ENCODE assay signal across 15 cellular contexts in genomic region chr12:45269407-45269741, GRCh38. TPM values are rescaled to one million over a fixed set of nuclear protein-coding genes. Genes with fewer than 3 reads are reported as not detected.
DNase-seq lines count a peak whose midpoint lies in the region; ATAC-seq, FAIRE-seq and TF ChIP-seq lines count a peak whose summit lies in the region.
"Had no signal": no experiment of that assay in that cellular context is flagged by ENCODE, and none has a peak within 500 bp of the region (broad histone marks: within the 10 kb centered on the region; RNA-seq: fewer than 3 reads in every experiment).

No MANE protein-coding gene starts in this region.

- peaks cover 33% of the 10 kb centered on the region for H3K4me1 Mint-ChIP-seq in nephron progenitor cell

- DNase-seq in right atrium auricular region (ENCODE audit: low spot score), result no peak
- DNase-seq in Right ventricle myocardium superior, result no peak
- DNase-seq in endothelial cell of umbilical vein (ENCODE audit: low read depth, low spot score), result no peak
- DNase-seq in nephron progenitor cell, result no peak
- no peak for DNase-seq in NCI-H2107 (lab: John Stamatoyannopoulos, UW)
- DNase-seq in cortex of kidney (lab: John Stamatoyannopoulos, UW), result no peak
- no peak for DNase-seq in RPMI8226
- DNase-seq: activated B cell treated with CpG ODN at 0.5 μM for 24 hours; activated naive CD8-positive, alpha-beta T cell treated with anti-CD3 and anti-CD28 coated beads, Interleukin-2, amount 10 ng/mL, durations not matched to agents 7 days and 5 days; activated T-cell treated with anti-CD3 and anti-CD28 coated beads for 4 hours; H9; NCI-H1694 had no signal

- H3K4me3 ChIP-seq in right atrium auricular region, result no peak overlapping the region
- peak overlapping the region in 1 of 3 experiments; percentile 41 for H3K4me3 ChIP-seq in endothelial cell of umbilical vein (replicated peaks in 1 of 3; ENCODE audit: insufficient read depth in 1 of 3, low read depth in 1 of 3, low read length in 3 of 3)
- H3K4me3 ChIP-seq: dorsolateral prefrontal cortex had no signal

- H3K79me2 ChIP-seq in endothelial cell of umbilical vein (ENCODE audit: control insufficient read depth, insufficient read depth, low read length), result peaks cover 43% of the 10 kb centered on the region

- H3K27ac Mint-ChIP-seq in nephron progenitor cell, result peak overlapping the region; percentile 46
- H3K27ac Mint-ChIP-seq: activated B cell treated with CpG ODN at 0.5 μM for 24 hours; activated naive CD8-positive, alpha-beta T cell treated with anti-CD3 and anti-CD28 coated beads, Interleukin-2, amount 10 ng/mL, durations not matched to agents 7 days and 5 days had no signal

- no peak for FAIRE-seq in endothelial cell of umbilical vein (lab: Jason Lieb, UNC)
- FAIRE-seq: HTR-8/SVneo had no signal

- TF ChIP-seq POLR2A in endothelial cell of umbilical vein (IDR thresholded peaks at IDR 0.05; ENCODE audit: low read depth, low read length), result no peak

- BruUV-seq in endothelial cell of umbilical vein (replicated peaks; lab: Mats Ljungman, UMichigan), result no TSS peak

- H3K36me3 Mint-ChIP-seq in nephron progenitor cell (ENCODE audit: low read depth), result peaks cover 8% of the 10 kb centered on the region

- no peak overlapping the region for H2AFZ ChIP-seq in endothelial cell of umbilical vein (ENCODE audit: low read depth, low read length)

- peaks cover 2% of the 10 kb centered on the region for H3K27me3 Mint-ChIP-seq in nephron progenitor cell (ENCODE audit: low read depth, poor library complexity)
- H3K27me3 Mint-ChIP-seq: activated B cell treated with CpG ODN at 0.5 μM for 24 hours; activated naive CD8-positive, alpha-beta T cell treated with anti-CD3 and anti-CD28 coated beads, Interleukin-2, amount 10 ng/mL, durations not matched to agents 7 days and 5 days had no signal

- H3K4me3 Mint-ChIP-seq in nephron progenitor cell, result no peak overlapping the region
- H3K4me3 Mint-ChIP-seq: activated B cell treated with CpG ODN at 0.5 μM for 24 hours; activated naive CD8-positive, alpha-beta T cell treated with anti-CD3 and anti-CD28 coated beads, Interleukin-2, amount 10 ng/mL, durations not matched to agents 7 days and 5 days; H9 had no signal

- H3K9me3 ChIP-seq in right atrium auricular region (no peaks in the 10 kb centered on the region), endothelial cell of umbilical vein (replicated peaks; ENCODE audit: control insufficient read depth, insufficient read depth, low read length) (no peaks in the 10 kb centered on the region)

- POLR2A ChIA-PET in endothelial cell of umbilical vein (lab: Charles Lee), result interaction anchor here (1.5 kb wide), 1 partner anchor 9 kb away, joined by 6 read pairs; no protein-coding TSS in a partner anchor

- no peaks in the 10 kb centered on the region for H4K20me1 ChIP-seq in endothelial cell of umbilical vein (replicated peaks; ENCODE audit: control insufficient read depth, extremely low read depth, insufficient read depth, low read length)

- H3K4me2 ChIP-seq in endothelial cell of umbilical vein (ENCODE audit: insufficient read depth, low read length), result peak overlapping the region; percentile 86

- H3K4me1 ChIP-seq in right atrium auricular region (peaks cover 0 to 50% of the 10 kb centered on the region in 2 donors), endothelial cell of umbilical vein (ENCODE audit: control insufficient read depth, extremely low read depth, insufficient read depth, low read length) (peaks cover 50% of the 10 kb centered on the region)

- CTCF ChIA-PET in endothelial cell of umbilical vein (lab: Charles Lee), result interaction anchor here (0.7 to 3.9 kb wide), 26 partner anchors 8 to 458 kb away, joined by 3 to 69 read pairs (median 6); partner anchors contain the start of gene ANO6

- H3K9me3 Mint-ChIP-seq in nephron progenitor cell, result no peaks in the 10 kb centered on the region
- H3K9me3 Mint-ChIP-seq: activated B cell treated with CpG ODN at 0.5 μM for 24 hours; activated naive CD8-positive, alpha-beta T cell treated with anti-CD3 and anti-CD28 coated beads, Interleukin-2, amount 10 ng/mL, durations not matched to agents 7 days and 5 days; H9 had no signal

- no peaks in the 10 kb centered on the region for H3K27me3 ChIP-seq in right atrium auricular region
- H3K27me3 ChIP-seq in endothelial cell of umbilical vein (ENCODE audit: control insufficient read depth in 2 of 2, insufficient read depth in 2 of 2, low read length in 2 of 2), result no peaks in the 10 kb centered on the region
- H3K27me3 ChIP-seq: dorsolateral prefrontal cortex had no signal

- dilution Hi-C loops in endothelial cell of umbilical vein (cut with MboI; ENCODE audit: extremely low pct_ligation_motif_present, low sequenced_read_pairs), result no loop called here

- intact Hi-C loops in Right ventricle myocardium superior (cut with DNase I), result no loop called here
- intact Hi-C loops in endothelial cell of umbilical vein (cut with micrococcal nuclease), result loop anchor here (1.0 to 10.0 kb wide), 5 partner anchors 96 to 457 kb away; no protein-coding TSS in a partner anchor

- H3K27ac ChIP-seq in right atrium auricular region, result peak overlapping the region; percentile 12 to 53
- H3K27ac ChIP-seq in endothelial cell of umbilical vein (ENCODE audit: insufficient read depth, low read depth, low read length), result peak overlapping the region; percentile 93

- no peak for ATAC-seq in Right ventricle myocardium superior (ENCODE audit: poor library complexity)
- no peak for ATAC-seq in HG02938 (IDR thresholded peaks at IDR 0.05; ENCODE audit: unreplicated experiment)

- peak overlapping the region; percentile 76 for H3K9ac ChIP-seq in endothelial cell of umbilical vein (replicated peaks; ENCODE audit: extremely low read depth, insufficient read depth, low read length)

- no peaks in the 10 kb centered on the region for H3K36me3 ChIP-seq in right atrium auricular region
- no peaks in the 10 kb centered on the region for H3K36me3 ChIP-seq in endothelial cell of umbilical vein (ENCODE audit: control insufficient read depth in 2 of 2, extremely low read depth in 1 of 2, insufficient read depth in 2 of 2, low read length in 2 of 2)

- TF ChIP-seq CTCF in right atrium auricular region (IDR thresholded peaks at IDR 0.05), result peak in 1 of 2 donors; percentile 4
- TF ChIP-seq CTCF in endothelial cell of umbilical vein (IDR thresholded peaks at IDR 0.05; ENCODE audit: extremely low read depth in 1 of 2, insufficient read depth in 1 of 2, low read depth in 1 of 2, low read length in 2 of 2), result no peak
- TF ChIP-seq CTCF in nephron progenitor cell (IDR thresholded peaks at IDR 0.05), result no peak

- H3K9me1 ChIP-seq in endothelial cell of umbilical vein (replicated peaks; ENCODE audit: control insufficient read depth, extremely low read depth, insufficient read depth, low read length), result no peaks in the 10 kb centered on the region

TF ChIP-seq in endothelial cell of umbilical vein, 7 proteins besides CTCF, POLR2A, EP300 and RAD21:
- TF ChIP-seq JUN (IDR thresholded peaks at IDR 0.05; ENCODE audit: borderline replicate concordance, insufficient read depth, insufficient read length, low read depth) (no peak), GATA2 (IDR thresholded peaks at IDR 0.05; ENCODE audit: insufficient read depth, insufficient read length, low read depth, low read length) (no peak), FOS (IDR thresholded peaks at IDR 0.05; ENCODE audit: borderline replicate concordance, insufficient read depth, low read length) (no peak), MYC (IDR thresholded peaks at IDR 0.05; ENCODE audit: low read depth, low read length) (no peak), POLR2AphosphoS5 (IDR thresholded peaks at IDR 0.05; ENCODE audit: insufficient read depth, low read depth, low read length) (no peak), MAX (IDR thresholded peaks at IDR 0.05; ENCODE audit: insufficient read depth, insufficient read length) (no peak), EZH2 (IDR thresholded peaks at IDR 0.05; ENCODE audit: borderline replicate concordance, low read depth, low read length, severe bottlenecking) (no peak)

RNA-seq across cellular contexts. Expression of gene ANO6, which starts 53.5 kb away (rescaled TPM):
- 10 to 100 TPM; 48.1 to 49.5 TPM for total RNA-seq in right atrium auricular region
- 46.6 TPM for total RNA-seq in Right ventricle myocardium superior
- total RNA-seq in endothelial cell of umbilical vein, result 67.6 and 70.1 TPM in 2 replicates
- 18.7 and 21.3 TPM in 2 replicates for polyA plus RNA-seq in endothelial cell of umbilical vein
- 22.5 and 24.0 TPM in 2 replicates for polyA plus RNA-seq in endothelial cell of umbilical vein (2011; cell fraction: cytosol; rRNA removed)
- polyA plus RNA-seq in endothelial cell of umbilical vein (2011; cell fraction: nucleus; rRNA removed), result 27.7 and 28.1 TPM in 2 replicates
- 53.7 and 65.5 TPM in 2 replicates for polyA plus RNA-seq in endothelial cell of umbilical vein (2012)
- polyA minus RNA-seq in endothelial cell of umbilical vein, result 60.4 and 63.6 TPM in 2 replicates
- polyA minus RNA-seq in endothelial cell of umbilical vein (2011; cell fraction: cytosol; rRNA and poly(A)+ RNA removed), result 16.9 TPM
- 60.5 and 81.8 TPM in 2 replicates for polyA minus RNA-seq in endothelial cell of umbilical vein (2011; cell fraction: nucleus; rRNA and poly(A)+ RNA removed)
